1 cellular context compared by ENCODE assay signal in the genomic region with DNA sequence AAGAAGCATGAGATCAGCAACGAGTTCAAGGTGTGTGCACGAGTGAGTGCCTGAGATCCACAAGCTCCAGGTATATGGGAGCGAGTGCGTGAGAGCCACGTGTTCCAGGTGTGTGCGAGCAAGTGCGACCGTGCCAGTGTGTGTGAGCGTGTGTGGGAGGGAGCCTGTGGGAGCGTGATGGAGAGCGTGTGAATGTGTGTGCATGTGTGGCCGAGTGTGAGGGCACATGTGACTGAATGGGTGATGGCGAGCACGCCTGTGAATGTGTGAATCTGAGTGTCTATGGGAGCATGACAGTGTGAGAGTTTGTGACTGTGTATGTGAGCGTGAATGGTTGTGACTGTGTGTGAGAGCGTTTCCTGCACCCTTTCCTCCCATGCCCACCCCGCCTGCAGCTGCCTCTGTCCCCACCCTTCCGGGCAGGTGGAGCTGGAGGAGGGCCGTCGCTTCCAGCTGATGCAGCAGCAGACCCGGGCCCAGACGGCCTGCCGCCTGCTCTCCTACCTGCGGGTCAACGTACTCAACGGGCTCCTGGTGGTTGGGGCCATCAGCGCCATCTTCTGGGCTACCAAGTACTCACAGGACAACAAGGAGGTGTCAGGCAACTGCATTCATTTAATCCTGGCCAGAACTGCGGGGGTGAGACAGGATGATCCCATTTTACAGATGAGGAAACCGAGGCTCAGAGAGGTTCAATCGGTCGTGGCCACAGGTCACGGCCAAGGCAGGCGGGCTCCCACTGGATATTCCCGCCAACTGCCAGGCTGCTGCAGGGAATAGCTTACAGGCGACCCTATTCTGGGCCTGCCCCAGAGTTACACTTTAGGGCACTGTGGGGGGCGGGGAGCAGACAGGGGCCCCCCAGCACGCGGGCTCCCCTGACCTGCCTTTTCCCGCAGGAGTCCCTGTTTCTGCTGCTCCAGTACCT.
A peak's percentile ranks its signal among the peaks of the same experiment; 100 is the strongest.
TF ChIP-seq lines count a peak whose summit lies in the region.

No MANE protein-coding gene starts in this region.

TF ChIP-seq in H1, 55 proteins besides CTCF, POLR2A, EP300 and RAD21:
- TF ChIP-seq TAF1 (IDR thresholded peaks at IDR 0.05; ENCODE audit: low read depth, low read length) (no peak), EGR1 (IDR thresholded peaks at IDR 0.05; ENCODE audit: borderline replicate concordance, low read depth, low read length) (peak; percentile 72; the same call in 1 of the 2 replicates), PHF8 (conservative IDR thresholded peaks at IDR 0.05; ENCODE audit: low read depth, low read length) (no peak), CTBP2 (IDR thresholded peaks at IDR 0.05; ENCODE audit: borderline replicate concordance, insufficient read depth, insufficient read length, low read length) (no peak), NANOG (IDR thresholded peaks at IDR 0.05; ENCODE audit: insufficient read depth, low read depth, low read length, poor library complexity, severe bottlenecking) (no peak), KDM1A (IDR thresholded peaks at IDR 0.05; ENCODE audit: borderline replicate concordance, low read length) (peak; percentile 99), SIX5 (IDR thresholded peaks at IDR 0.05; ENCODE audit: low read depth, low read length) (no peak), RXRA (IDR thresholded peaks at IDR 0.05; ENCODE audit: insufficient read depth, low read depth, low read length) (no peak), ATF2 (IDR thresholded peaks at IDR 0.05; ENCODE audit: low read length) (0 out of 2 replicates have a peak, but pooled peaks have one; percentile 20), TAF7 (optimal IDR thresholded peaks at IDR 0.05; ENCODE audit: borderline replicate concordance, low read depth, low read length) (peak; percentile 44), RFX5 (IDR thresholded peaks at IDR 0.05; ENCODE audit: borderline replicate concordance, low read depth, low read length) (no peak), BRCA1 (IDR thresholded peaks at IDR 0.05; ENCODE audit: low read depth, low read length) (no peak), HDAC6 (IDR thresholded peaks at IDR 0.05; ENCODE audit: low read depth, low read length) (no peak), YY1 (IDR thresholded peaks at IDR 0.05; ENCODE audit: low read depth, low read length) (peak; percentile 63; the same call in 1 of the 2 replicates), TBP (IDR thresholded peaks at IDR 0.05; ENCODE audit: low read depth, low read length) (peak; percentile 56; the same call in 1 of the 2 replicates), RBBP5 (IDR thresholded peaks at IDR 0.05; ENCODE audit: borderline replicate concordance, low read depth, low read length) (no peak), USF2 (IDR thresholded peaks at IDR 0.05; ENCODE audit: low read length) (no peak; the same call in 1 of the 2 replicates), HDAC2 (IDR thresholded peaks at IDR 0.05; ENCODE audit: borderline replicate concordance in 1 of 2, low read depth in 2 of 2, low read length in 2 of 2) (peak in 1 of 2 experiments; percentile 99; a peak in 2 of 4 replicates), BCL11A (IDR thresholded peaks at IDR 0.05; ENCODE audit: low read depth in 2 of 2, low read length in 2 of 2) (no peak), NRF1 (IDR thresholded peaks at IDR 0.05; ENCODE audit: low read depth, low read length) (no peak), SP1 (IDR thresholded peaks at IDR 0.05; ENCODE audit: low read depth, low read length) (no peak), SIN3A (conservative IDR thresholded peaks at IDR 0.05 in 1 of 2, IDR thresholded peaks at IDR 0.05 in 1 of 2; ENCODE audit: low read depth in 1 of 2, low read length in 2 of 2) (peak in 1 of 2 experiments; percentile 62; a peak in 1 of 4 replicates), SP4 (IDR thresholded peaks at IDR 0.05; ENCODE audit: low read length) (0 out of 2 replicates have a peak, but pooled peaks have one; percentile 34), ASH2L (IDR thresholded peaks at IDR 0.05; ENCODE audit: low read length) (no peak)
- TF ChIP-seq, protein P1, sequence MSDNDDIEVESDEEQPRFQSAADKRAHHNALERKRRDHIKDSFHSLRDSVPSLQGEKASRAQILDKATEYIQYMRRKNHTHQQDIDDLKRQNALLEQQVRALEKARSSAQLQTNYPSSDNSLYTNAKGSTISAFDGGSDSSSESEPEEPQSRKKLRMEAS (IDR thresholded peaks at IDR 0.05): peak; percentile 68
